Comparison of ENCODE assay signal across 26 cellular contexts in the genomic region with DNA sequence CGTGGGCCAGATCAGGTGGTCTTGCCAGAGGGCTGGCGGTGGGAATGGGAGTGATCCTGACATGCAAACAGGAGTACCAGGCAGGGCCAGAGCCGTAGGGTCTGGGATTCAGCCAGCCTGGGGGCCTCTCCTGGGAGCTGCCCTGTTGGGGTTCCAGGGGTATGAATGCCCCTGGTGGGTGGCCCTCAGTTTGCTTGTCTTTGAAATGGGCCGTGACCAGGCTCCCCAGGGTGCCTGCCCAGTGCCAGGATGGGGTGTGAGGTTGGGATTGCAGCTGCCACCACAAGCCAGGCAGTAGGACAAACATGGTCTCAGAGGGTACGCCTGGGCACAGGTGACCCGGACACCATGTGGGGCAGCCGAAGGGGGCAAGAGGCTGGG.
"Had no signal": no experiment of that assay in that cellular context is flagged by ENCODE, and none has a peak within 500 bp of the region (broad histone marks: within the 10 kb centered on the region; RNA-seq: fewer than 3 reads in every experiment).

No MANE protein-coding gene starts in this region.

- ATAC-seq: activated CD4-positive, alpha-beta T cell treated with anti-CD3 and anti-CD28 coated beads for 36 hours; activated T-helper 17 cell treated with anti-CD3 and anti-CD28 coated beads, Interleukin-2, amount 50 U/mL, for 72 hours; K562; T-cell had no signal

- H3K27me3 ChIP-seq: adrenal gland had no signal

- H3K4me3 Mint-ChIP-seq: activated CD4-positive, alpha-beta memory T cell treated with anti-CD3 and anti-CD28 coated beads, Interleukin-2, amount 10 ng/mL, durations not matched to agents 7 days and 5 days; activated CD4-positive, alpha-beta T cell treated with anti-CD3 and anti-CD28 coated beads for 36 hours; activated naive CD4-positive, alpha-beta T cell treated with anti-CD3 and anti-CD28 coated beads, Interleukin-2, amount 10 ng/mL, durations not matched to agents 7 days and 5 days; activated naive CD8-positive, alpha-beta T cell treated with anti-CD3 and anti-CD28 coated beads, Interleukin-2, amount 10 ng/mL, durations not matched to agents 7 days and 5 days; activated T-helper 17 cell treated with anti-CD3 and anti-CD28 coated beads, Interleukin-2, amount 50 U/mL, for 72 hours; T-cell had no signal

- H3K27me3 Mint-ChIP-seq: activated CD4-positive, alpha-beta memory T cell treated with anti-CD3 and anti-CD28 coated beads, Interleukin-2, amount 10 ng/mL, durations not matched to agents 7 days and 5 days; activated CD4-positive, alpha-beta T cell treated with anti-CD3 and anti-CD28 coated beads for 36 hours; activated T-helper 17 cell treated with anti-CD3 and anti-CD28 coated beads, Interleukin-2, amount 50 U/mL, for 72 hours had no signal

- H3K36me3 ChIP-seq: adrenal gland, breast epithelium, WERI-Rb-1 had no signal

- H3K36me3 Mint-ChIP-seq: activated naive CD4-positive, alpha-beta T cell treated with anti-CD3 and anti-CD28 coated beads, Interleukin-2, amount 10 ng/mL, durations not matched to agents 7 days and 5 days; activated naive CD8-positive, alpha-beta T cell treated with anti-CD3 and anti-CD28 coated beads, Interleukin-2, amount 10 ng/mL, durations not matched to agents 7 days and 5 days; T-cell had no signal

- H3K27ac ChIP-seq: adrenal gland, breast epithelium, SK-N-MC, WERI-Rb-1 had no signal

- H3K4me1 Mint-ChIP-seq: activated CD4-positive, alpha-beta memory T cell treated with anti-CD3 and anti-CD28 coated beads, Interleukin-2, amount 10 ng/mL, durations not matched to agents 7 days and 5 days; activated CD4-positive, alpha-beta T cell treated with anti-CD3 and anti-CD28 coated beads for 36 hours; activated naive CD4-positive, alpha-beta T cell treated with anti-CD3 and anti-CD28 coated beads, Interleukin-2, amount 10 ng/mL, durations not matched to agents 7 days and 5 days; activated naive CD8-positive, alpha-beta T cell treated with anti-CD3 and anti-CD28 coated beads, Interleukin-2, amount 10 ng/mL, durations not matched to agents 7 days and 5 days; activated T-helper 17 cell treated with anti-CD3 and anti-CD28 coated beads, Interleukin-2, amount 50 U/mL, for 72 hours; T-cell had no signal

- H3K4me3 ChIP-seq: adrenal gland, breast epithelium, K562, SK-N-MC had no signal

- DNase-seq: activated CD4-positive, alpha-beta memory T cell treated with anti-CD3 and anti-CD28 coated beads, Interleukin-2, amount 10 ng/mL, durations not matched to agents 7 days and 5 days; activated CD4-positive, alpha-beta T cell treated with anti-CD3 and anti-CD28 coated beads for 36 hours; activated CD4-positive, alpha-beta T cell treated with anti-CD3 and anti-CD28 coated beads, Interleukin-2, amount 50 U/mL, for 1 hour; activated gamma-delta T cell; activated naive CD4-positive, alpha-beta T cell treated with anti-CD3 and anti-CD28 coated beads, Interleukin-2, amount 10 ng/mL, durations not matched to agents 7 days and 5 days; activated naive CD8-positive, alpha-beta T cell treated with anti-CD3 and anti-CD28 coated beads, Interleukin-2, amount 10 ng/mL, durations not matched to agents 7 days and 5 days; activated T-cell treated with anti-CD3 and anti-CD28 coated beads for 4 hours; activated T-cell treated with anti-CD3 and anti-CD28 coated beads, Interleukin-2, amount 50 U/mL, for 48 hours; anterior cingulate cortex; Karpas-422; MM.1S; NCI-H1105 treated with DMSO at 0.1 percent for 48 hours; NCI-H1436 treated with DMSO at 0.1 percent for 48 hours; NCI-H187; NCI-H2081 treated with DMSO at 0.1 percent for 48 hours; NCI-H446; NCI-H524; T-cell; T-helper 2 cell; T1000; WERI-Rb-1 had no signal

- H3K4me1 ChIP-seq: breast epithelium had no signal

- H3K9me3 ChIP-seq: adrenal gland, breast epithelium had no signal

- H3K27ac Mint-ChIP-seq: activated CD4-positive, alpha-beta memory T cell treated with anti-CD3 and anti-CD28 coated beads, Interleukin-2, amount 10 ng/mL, durations not matched to agents 7 days and 5 days; activated CD4-positive, alpha-beta T cell treated with anti-CD3 and anti-CD28 coated beads for 36 hours; activated naive CD4-positive, alpha-beta T cell treated with anti-CD3 and anti-CD28 coated beads, Interleukin-2, amount 10 ng/mL, durations not matched to agents 7 days and 5 days; activated naive CD8-positive, alpha-beta T cell treated with anti-CD3 and anti-CD28 coated beads, Interleukin-2, amount 10 ng/mL, durations not matched to agents 7 days and 5 days; activated T-helper 17 cell treated with anti-CD3 and anti-CD28 coated beads, Interleukin-2, amount 50 U/mL, for 72 hours; T-cell had no signal

- H3K9me3 Mint-ChIP-seq: activated CD4-positive, alpha-beta memory T cell treated with anti-CD3 and anti-CD28 coated beads, Interleukin-2, amount 10 ng/mL, durations not matched to agents 7 days and 5 days; activated naive CD4-positive, alpha-beta T cell treated with anti-CD3 and anti-CD28 coated beads, Interleukin-2, amount 10 ng/mL, durations not matched to agents 7 days and 5 days; activated naive CD8-positive, alpha-beta T cell treated with anti-CD3 and anti-CD28 coated beads, Interleukin-2, amount 10 ng/mL, durations not matched to agents 7 days and 5 days; activated T-helper 17 cell treated with anti-CD3 and anti-CD28 coated beads, Interleukin-2, amount 50 U/mL, for 72 hours had no signal
